Comparison of ENCODE assay signal across 19 cellular contexts in the genomic region with DNA sequence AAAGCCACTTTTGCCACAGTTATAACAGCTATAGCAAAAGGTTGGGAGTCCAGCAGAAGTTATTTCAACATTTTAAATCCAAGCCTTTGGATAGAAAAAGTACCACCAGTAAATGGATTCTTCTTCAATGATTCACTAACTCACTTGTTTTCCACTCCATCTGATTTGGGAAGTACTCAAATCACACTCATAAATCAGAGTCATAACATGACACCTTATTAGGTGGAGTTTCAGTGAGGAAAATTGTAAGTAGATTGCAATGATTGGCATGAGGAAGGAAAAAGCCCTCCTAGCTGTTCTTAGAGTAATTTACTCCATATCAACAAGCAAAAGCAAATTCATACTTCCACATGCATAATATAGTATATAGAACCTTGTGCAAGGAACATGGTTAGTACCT.
DNase-seq lines count a peak whose midpoint lies in the region; ATAC-seq, FAIRE-seq and TF ChIP-seq lines count a peak whose summit lies in the region.
"Had no signal": no experiment of that assay in that cellular context is flagged by ENCODE, and none has a peak within 500 bp of the region (broad histone marks: within the 10 kb centered on the region; RNA-seq: fewer than 3 reads in every experiment).

No MANE protein-coding gene starts in this region.

- H3K9me1 ChIP-seq in K562 (ENCODE audit: control insufficient read depth, insufficient read depth, low read length) (no peaks in the 10 kb centered on the region), keratinocyte (ENCODE audit: control insufficient read depth, extremely low read depth, insufficient read depth, low read length) (no peaks in the 10 kb centered on the region)

- no peak for TF ChIP-seq EP300 in K562 (IDR thresholded peaks at IDR 0.05; ENCODE audit: low read length)

- no peak for ATAC-seq in K562

- DNase-seq in PC-9 (peak in 1 of 2 experiments; percentile 93), K562 (ENCODE audit: extremely low read depth in 1 of 4, low spot score in 3 of 4) (no peak), keratinocyte (ENCODE audit: low read depth, low spot score) (no peak), type B pancreatic cell (ENCODE audit: extremely low spot score, unreplicated experiment) (no peak), endothelial cell (ENCODE audit: low spot score) (no peak), GM13977 (ENCODE audit: low spot score) (no peak), NCI-H2081 treated with DMSO at 0.1 percent for 48 hours (lab: John Stamatoyannopoulos, UW) (no peak)
- DNase-seq: AML-193, DMS79 treated with DMSO at 0.1 percent for 48 hours, NCI-H1417 treated with DMSO at 0.1 percent for 48 hours, NCI-H187 treated with DMSO at 0.1 percent for 48 hours, NCI-H345, NCI-H524 treated with DMSO at 0.1 percent for 48 hours, Peyer's patch, Right ventricle myocardium superior, SK-N-SH had no signal

- POLR2A ChIA-PET in PC-9 (lab: Charles Lee; ENCODE audit: unreplicated experiment) (interaction anchor here (0.7 kb wide), 2 partner anchors 134 to 141 kb away, joined by 3 to 4 read pairs; no protein-coding TSS in a partner anchor), K562 (lab: Yijun Ruan, JAX) (no interaction called here)

- H3K36me3 ChIP-seq in PC-9 (ENCODE audit: low read depth) (no peaks in the 10 kb centered on the region), K562 (ENCODE audit: control insufficient read depth, insufficient read depth, low read length) (no peaks in the 10 kb centered on the region), keratinocyte (ENCODE audit: control insufficient read depth in 2 of 2, extremely low read depth in 1 of 2, insufficient read depth in 2 of 2, low read length in 2 of 2) (no peaks in the 10 kb centered on the region)
- H3K36me3 ChIP-seq: Peyer's patch had no signal

- intact Hi-C loops in PC-9 (cut with micrococcal nuclease; ENCODE audit: unreplicated experiment) (loop anchor here (1.0 to 5.0 kb wide), 2 partner anchors 17 to 53 kb away; no protein-coding TSS in a partner anchor), K562 (cut with micrococcal nuclease) (loop anchor here (10.0 kb wide), 1 partner anchor 695 kb away; no protein-coding TSS in a partner anchor)

- H2AFZ ChIP-seq in PC-9 (no peak overlapping the region), K562 (ENCODE audit: low read depth, low read length) (no peak overlapping the region), keratinocyte (ENCODE audit: control insufficient read depth, low read length) (no peak overlapping the region)

- H3K4me1 ChIP-seq in PC-9 (replicated peaks; ENCODE audit: insufficient read depth) (peaks cover 27% of the 10 kb centered on the region), K562 (replicated peaks in 1 of 2; ENCODE audit: control insufficient read depth in 2 of 2, insufficient read depth in 2 of 2, low read length in 2 of 2) (no peaks in the 10 kb centered on the region), keratinocyte (ENCODE audit: control insufficient read depth, extremely low read depth, insufficient read depth, low read length) (peaks cover 12% of the 10 kb centered on the region)
- H3K4me1 ChIP-seq: Peyer's patch had no signal

- H3K4me2 ChIP-seq in PC-9 = peak overlapping the region; percentile 50; the same call in 1 of the 2 replicates
- H3K4me2 ChIP-seq in K562 (ENCODE audit: insufficient read depth, low read length) = no peak overlapping the region
- H3K4me2 ChIP-seq in keratinocyte (ENCODE audit: control insufficient read depth, extremely low read depth, insufficient read depth, low read depth, low read length) = peak overlapping the region; percentile 4
- H3K4me2 ChIP-seq: KMS-11, SK-N-SH had no signal

- H3K9me2 ChIP-seq in PC-9 (ENCODE audit: insufficient read depth) = no peaks in the 10 kb centered on the region; the same call in 1 of the 2 replicates
- H3K9me2 ChIP-seq: SK-N-SH had no signal

- no peak overlapping the region for H3K4me3 Mint-ChIP-seq in type B pancreatic cell
- no peak overlapping the region for H3K4me3 Mint-ChIP-seq in endothelial cell (ENCODE audit: unreplicated experiment)
- H3K4me3 Mint-ChIP-seq: CD14-positive monocyte had no signal

- no peaks in the 10 kb centered on the region for H3K9me3 ChIP-seq in PC-9 (ENCODE audit: insufficient read depth, low read depth)
- H3K9me3 ChIP-seq in K562 (replicated peaks; ENCODE audit: control insufficient read depth, insufficient read depth, low read depth, low read length) = no peaks in the 10 kb centered on the region
- no peaks in the 10 kb centered on the region for H3K9me3 ChIP-seq in keratinocyte (ENCODE audit: control insufficient read depth, low read depth, low read length)
- H3K9me3 ChIP-seq: Peyer's patch, SK-N-SH had no signal

- peaks cover 12% of the 10 kb centered on the region; the same call in 1 of the 2 replicates for H3F3A ChIP-seq in PC-9 (ENCODE audit: insufficient read depth, low read depth)

- no peak for TF ChIP-seq POLR2A in K562 (conservative IDR thresholded peaks at IDR 0.05)

- no peaks in the 10 kb centered on the region for H4K20me1 ChIP-seq in PC-9 (ENCODE audit: insufficient read depth)
- no peaks in the 10 kb centered on the region for H4K20me1 ChIP-seq in K562 (replicated peaks; ENCODE audit: control insufficient read depth, insufficient read depth, low read length)
- H4K20me1 ChIP-seq in keratinocyte (ENCODE audit: control insufficient read depth, extremely low read depth, insufficient read depth, low read length) = no peaks in the 10 kb centered on the region

- dilution Hi-C loops in keratinocyte (cut with MboI; ENCODE audit: extremely low pct_ligation_motif_present, low sequenced_read_pairs) = no loop called here

- H3K9ac ChIP-seq in K562 (ENCODE audit: insufficient read depth in 1 of 2, low read depth in 2 of 2, low read length in 2 of 2) = no peak overlapping the region
- no peak overlapping the region for H3K9ac ChIP-seq in keratinocyte (ENCODE audit: control insufficient read depth, extremely low read depth, insufficient read depth, low read length)
- H3K9ac ChIP-seq: KMS-11, SK-N-SH had no signal

- TF ChIP-seq CTCF in PC-9 (conservative IDR thresholded peaks at IDR 0.05) (no peak), K562 (IDR thresholded peaks at IDR 0.05 in 2 of 3, conservative IDR thresholded peaks at IDR 0.05 in 1 of 3; ENCODE audit: insufficient read depth in 2 of 3, low read depth in 1 of 3, low read length in 3 of 3) (no peak), keratinocyte (optimal IDR thresholded peaks at IDR 0.05 in 1 of 3, IDR thresholded peaks at IDR 0.05 in 1 of 3, conservative IDR thresholded peaks at IDR 0.05 in 1 of 3; ENCODE audit: extremely low read depth in 1 of 3, insufficient read depth in 2 of 3, low read length in 3 of 3) (no peak), type B pancreatic cell (conservative IDR thresholded peaks at IDR 0.05) (no peak), endothelial cell (IDR thresholded peaks at IDR 0.05; ENCODE audit: unreplicated experiment) (no peak), GM13977 (IDR thresholded peaks at IDR 0.05; ENCODE audit: extremely low read depth, insufficient read depth, missing control alignments) (no peak)

- BruUV-seq in PC-9 (replicated peaks; lab: Mats Ljungman, UMichigan) = no TSS peak
- BruUV-seq in K562 (replicated peaks; lab: Mats Ljungman, UMichigan) = no TSS peak

- H3K4me3 ChIP-seq in PC-9 (no peak overlapping the region), K562 (no peak overlapping the region), keratinocyte (ENCODE audit: control insufficient read depth in 2 of 3, extremely low read depth in 1 of 3, insufficient read depth in 2 of 3, low read depth in 1 of 3, low read length in 3 of 3) (no peak overlapping the region)
- H3K4me3 ChIP-seq: Peyer's patch had no signal

- peaks cover 4% of the 10 kb centered on the region for H3K4me1 Mint-ChIP-seq in type B pancreatic cell (ENCODE audit: unreplicated experiment)
- no peaks in the 10 kb centered on the region for H3K4me1 Mint-ChIP-seq in endothelial cell (ENCODE audit: unreplicated experiment)
- H3K4me1 Mint-ChIP-seq: CD14-positive monocyte had no signal

- no peaks in the 10 kb centered on the region for H3K27me3 Mint-ChIP-seq in type B pancreatic cell
- H3K27me3 Mint-ChIP-seq in endothelial cell (ENCODE audit: unreplicated experiment) = no peaks in the 10 kb centered on the region

- TF ChIP-seq RAD21 in K562 (CRISPR knock-in tag; conservative IDR thresholded peaks at IDR 0.05 in 1 of 2, IDR thresholded peaks at IDR 0.05 in 1 of 2) = no peak

- in situ Hi-C loops in K562 (cut with MboI) = no loop called here
- in situ Hi-C loops in GM13977 (cut with MboI; ENCODE audit: low pct_unique_long_range_greater_than_20kb, low sequenced_read_pairs, unreplicated experiment) = no loop called here

- H3K27me3 ChIP-seq in PC-9 (ENCODE audit: insufficient read depth, low read depth) (no peaks in the 10 kb centered on the region), K562 (ENCODE audit: control insufficient read depth in 2 of 2, insufficient read depth in 2 of 2, low read length in 2 of 2) (no peaks in the 10 kb centered on the region), keratinocyte (ENCODE audit: control insufficient read depth, extremely low read depth, insufficient read depth, low read length) (no peaks in the 10 kb centered on the region)
- H3K27me3 ChIP-seq: Peyer's patch had no signal

- FAIRE-seq in K562 (lab: Jason Lieb, UNC) (no peak), keratinocyte (lab: Jason Lieb, UNC) (peak; percentile 73)
- FAIRE-seq: H54 had no signal

- H3K27ac Mint-ChIP-seq in type B pancreatic cell (peak overlapping the region; percentile 91), endothelial cell (ENCODE audit: unreplicated experiment) (no peak overlapping the region)
- H3K27ac Mint-ChIP-seq: CD14-positive monocyte had no signal

- no peaks in the 10 kb centered on the region for H3K79me2 ChIP-seq in PC-9 (ENCODE audit: low read depth)
- H3K79me2 ChIP-seq in K562 (ENCODE audit: control insufficient read depth, insufficient read depth, low read length) = no peaks in the 10 kb centered on the region
- no peaks in the 10 kb centered on the region for H3K79me2 ChIP-seq in keratinocyte (ENCODE audit: control insufficient read depth, insufficient read depth, low read length)

- CTCF ChIA-PET in PC-9 (lab: Charles Lee) = no interaction called here
- CTCF ChIA-PET in K562 (lab: Yijun Ruan, JAX; ENCODE audit: low intra/inter-chr PET ratio) = no interaction called here

- H3K36me3 Mint-ChIP-seq in type B pancreatic cell (no peaks in the 10 kb centered on the region), endothelial cell (ENCODE audit: low read depth, unreplicated experiment) (no peaks in the 10 kb centered on the region)
- H3K36me3 Mint-ChIP-seq: CD14-positive monocyte had no signal

- H3K27ac ChIP-seq in PC-9 (peak overlapping the region; percentile 83), K562 (ENCODE audit: extremely low read depth, low read depth, low read length) (no peak overlapping the region), keratinocyte (ENCODE audit: control insufficient read depth, insufficient read depth, low read length) (no peak overlapping the region)
- H3K27ac ChIP-seq: KMS-11, Peyer's patch had no signal

- no peaks in the 10 kb centered on the region for H3K9me3 Mint-ChIP-seq in type B pancreatic cell
- H3K9me3 Mint-ChIP-seq in endothelial cell (ENCODE audit: unreplicated experiment) = no peaks in the 10 kb centered on the region

TF ChIP-seq in K562, 482 proteins besides CTCF, POLR2A, EP300 and RAD21 (continues in another document):
- peak; percentile 65 for TF ChIP-seq MEIS2 (IDR thresholded peaks at IDR 0.05; ENCODE audit: partially characterized antibody)
